Comparison of ENCODE assay signal across 19 cellular contexts in genomic region chr10:58608826-58609225, GRCh38.
DNase-seq lines count a peak whose midpoint lies in the region; ATAC-seq and TF ChIP-seq lines count a peak whose summit lies in the region.
"Had no signal": no experiment of that assay in that cellular context is flagged by ENCODE, and none has a peak within 500 bp of the region (broad histone marks: within the 10 kb centered on the region; RNA-seq: fewer than 3 reads in every experiment).

No MANE protein-coding gene starts in this region.

- TF ChIP-seq POLR2A in IMR-90 (IDR thresholded peaks at IDR 0.05; ENCODE audit: low read depth, low read length), result no peak
- no peak for TF ChIP-seq POLR2A in gastroesophageal sphincter (IDR thresholded peaks at IDR 0.05)

- H3K36me3 ChIP-seq in IMR-90 (ENCODE audit: control insufficient read depth, insufficient read depth, low read length) (no peaks in the 10 kb centered on the region), fibroblast of lung (ENCODE audit: control insufficient read depth, insufficient read depth, low read length) (no peaks in the 10 kb centered on the region), mesenchymal stem cell (ENCODE audit: control insufficient read depth in 1 of 2, insufficient read depth in 2 of 2, low read depth in 1 of 2, low read length in 2 of 2) (peaks cover 0 to 45% of the 10 kb centered on the region in 2 experiments), left lung (no peaks in the 10 kb centered on the region), gastroesophageal sphincter (no peaks in the 10 kb centered on the region)

- TF ChIP-seq CTCF in IMR-90 (conservative IDR thresholded peaks at IDR 0.05; ENCODE audit: low read depth, low read length), result no peak
- TF ChIP-seq CTCF in fibroblast of lung (conservative IDR thresholded peaks at IDR 0.05 in 1 of 2, IDR thresholded peaks at IDR 0.05 in 1 of 2; ENCODE audit: low read depth in 1 of 2, low read length in 2 of 2), result no peak
- no peak for TF ChIP-seq CTCF in left lung (IDR thresholded peaks at IDR 0.05)
- TF ChIP-seq CTCF in gastroesophageal sphincter (IDR thresholded peaks at IDR 0.05), result no peak

- H3K56ac ChIP-seq in IMR-90 (ENCODE audit: extremely low read depth, insufficient read depth, low read length), result no peak overlapping the region

- POLR2A ChIA-PET in IMR-90 (lab: Charles Lee; ENCODE audit: unreplicated experiment), result no interaction called here

- no peaks in the 10 kb centered on the region for H3K27me3 ChIP-seq in IMR-90 (ENCODE audit: control insufficient read depth, insufficient read depth, low read length)
- no peaks in the 10 kb centered on the region for H3K27me3 ChIP-seq in fibroblast of lung (ENCODE audit: control insufficient read depth, insufficient read depth, low read length)
- no peaks in the 10 kb centered on the region for H3K27me3 ChIP-seq in mesenchymal stem cell (ENCODE audit: control insufficient read depth in 1 of 2, insufficient read depth in 1 of 2, low read length in 2 of 2)
- H3K27me3 ChIP-seq in left lung, result no peaks in the 10 kb centered on the region
- H3K27me3 ChIP-seq in gastroesophageal sphincter, result no peaks in the 10 kb centered on the region
- H3K27me3 ChIP-seq: SJSA1 had no signal

- H3K9me1 ChIP-seq in IMR-90 (ENCODE audit: insufficient read depth, low read length), result peaks cover 9% of the 10 kb centered on the region

- no peak overlapping the region for H3K23ac ChIP-seq in IMR-90 (ENCODE audit: low read depth, low read length)
- H3K23ac ChIP-seq in mesenchymal stem cell (ENCODE audit: low read length in 2 of 2), result no peak overlapping the region

- CTCF ChIA-PET in IMR-90 (lab: Yijun Ruan, JAX), result interaction anchor here (1.0 kb wide), 1 partner anchor 19 kb away, joined by 3 read pairs; no protein-coding TSS in a partner anchor

- H2AK9ac ChIP-seq in IMR-90 (replicated peaks; ENCODE audit: low read depth, low read length, poor library complexity), result no peak overlapping the region

- H4K20me1 ChIP-seq in IMR-90 (ENCODE audit: insufficient read depth, low read length), result peaks cover 4% of the 10 kb centered on the region; the same call in 1 of the 2 replicates
- H4K20me1 ChIP-seq in fibroblast of lung (ENCODE audit: control insufficient read depth, extremely low read depth, insufficient read depth, low read length), result no peaks in the 10 kb centered on the region

- intact Hi-C loops in IMR-90 (cut with micrococcal nuclease) (no loop called here), left lung (cut with DNase I) (no loop called here)

- H2BK120ac ChIP-seq in IMR-90 (ENCODE audit: low read depth, low read length) (0 out of 2 replicates have a peak overlapping the region, but pooled peaks have one; percentile 6), mesenchymal stem cell (ENCODE audit: low read depth, low read length) (no peak overlapping the region)

- H2BK5ac ChIP-seq in IMR-90 (ENCODE audit: low read depth, low read length, poor library complexity, severe bottlenecking), result peak overlapping the region; percentile 89
- H2BK5ac ChIP-seq in mesenchymal stem cell (ENCODE audit: low read depth, low read length, poor library complexity, severe bottlenecking), result no peak overlapping the region

- peak overlapping the region; percentile 0; the same call in 1 of the 2 replicates for H3K27ac ChIP-seq in IMR-90 (ENCODE audit: insufficient read depth, low read length)
- H3K27ac ChIP-seq in fibroblast of lung (ENCODE audit: insufficient read depth, low read length), result no peak overlapping the region
- H3K27ac ChIP-seq in mesenchymal stem cell (ENCODE audit: low read length, poor library complexity, severe bottlenecking), result peak overlapping the region; percentile 82
- H3K27ac ChIP-seq in left lung, result no peak overlapping the region
- H3K27ac ChIP-seq in gastroesophageal sphincter, result peak overlapping the region in 1 of 4 donors; percentile 12

- H2BK15ac ChIP-seq in IMR-90 (ENCODE audit: low read depth, low read length), result no peak overlapping the region
- H2BK15ac ChIP-seq in mesenchymal stem cell (ENCODE audit: low read depth, poor library complexity, severe bottlenecking), result no peak overlapping the region

- no peak overlapping the region for H3K4ac ChIP-seq in IMR-90 (ENCODE audit: low read depth, low read length)
- H3K4ac ChIP-seq in mesenchymal stem cell (ENCODE audit: low read depth in 1 of 2, low read length in 2 of 2), result no peak overlapping the region

- no peak overlapping the region for H2AFZ ChIP-seq in IMR-90 (replicated peaks; ENCODE audit: low read length, poor library complexity)
- H2AFZ ChIP-seq in fibroblast of lung (ENCODE audit: low read length), result no peak overlapping the region
- H2AFZ ChIP-seq in mesenchymal stem cell (ENCODE audit: low read depth, low read length), result no peak overlapping the region

- no peaks in the 10 kb centered on the region for H3K79me2 ChIP-seq in fibroblast of lung (ENCODE audit: control insufficient read depth, insufficient read depth, low read length)

- H3K79me1 ChIP-seq in IMR-90 (ENCODE audit: low read depth in 1 of 2, low read length in 2 of 2) (peaks cover 15 to 22% of the 10 kb centered on the region in 2 experiments; a peak in 3 of 4 replicates), mesenchymal stem cell (replicated peaks; ENCODE audit: low read length, poor library complexity, severe bottlenecking) (peaks cover 2% of the 10 kb centered on the region)

- no peak overlapping the region for H4K5ac ChIP-seq in IMR-90 (ENCODE audit: low read depth, low read length)

- dilution Hi-C loops in IMR-90 (cut with HindIII; ENCODE audit: low sequenced_read_pairs, unreplicated experiment), result no loop called here

- no peak overlapping the region for H2BK12ac ChIP-seq in mesenchymal stem cell (ENCODE audit: low read length in 2 of 2)

- H3K4me1 ChIP-seq in IMR-90 (ENCODE audit: control insufficient read depth, insufficient read depth, low read length), result peaks cover 11% of the 10 kb centered on the region
- H3K4me1 ChIP-seq in fibroblast of lung (ENCODE audit: control insufficient read depth, extremely low read depth, insufficient read depth, low read length), result peaks cover 12% of the 10 kb centered on the region
- H3K4me1 ChIP-seq in mesenchymal stem cell (ENCODE audit: control insufficient read depth, insufficient read depth, low read depth, low read length), result peaks cover 3% of the 10 kb centered on the region
- H3K4me1 ChIP-seq in left lung, result no peaks in the 10 kb centered on the region
- H3K4me1 ChIP-seq in gastroesophageal sphincter, result peaks cover 0 to 28% (median 3%) of the 10 kb centered on the region in 3 donors

- no peak overlapping the region for H4K8ac ChIP-seq in IMR-90 (ENCODE audit: low read depth in 2 of 2, low read length in 2 of 2)
- H4K8ac ChIP-seq in mesenchymal stem cell (ENCODE audit: low read length), result no peak overlapping the region

- no peak overlapping the region for H3K4me3 ChIP-seq in IMR-90 (ENCODE audit: insufficient read depth, low read depth, low read length)
- no peak overlapping the region for H3K4me3 ChIP-seq in fibroblast of lung (replicated peaks in 1 of 4; ENCODE audit: control extremely low read depth in 1 of 4, insufficient read depth in 1 of 4, low read depth in 3 of 4, low read length in 4 of 4)
- H3K4me3 ChIP-seq in mesenchymal stem cell (ENCODE audit: insufficient read depth in 1 of 2, low read depth in 1 of 2, low read length in 2 of 2), result no peak overlapping the region
- no peak overlapping the region for H3K4me3 ChIP-seq in left lung
- no peak overlapping the region for H3K4me3 ChIP-seq in gastroesophageal sphincter
- H3K4me3 ChIP-seq: SJSA1 had no signal

- in situ Hi-C loops in IMR-90 (cut with MboI; ENCODE audit: low sequenced_read_pairs), result no loop called here

- no peak overlapping the region for H2BK20ac ChIP-seq in IMR-90 (ENCODE audit: low read depth, low read length)

- no peak for TF ChIP-seq EP300 in gastroesophageal sphincter (IDR thresholded peaks at IDR 0.05)

- H4K91ac ChIP-seq in IMR-90 (ENCODE audit: insufficient read depth, low read depth, low read length) (no peak overlapping the region), mesenchymal stem cell (ENCODE audit: low read length) (no peak overlapping the region)

- no peak overlapping the region for H3K4me2 ChIP-seq in IMR-90 (ENCODE audit: low read depth, low read length)
- peak overlapping the region; percentile 16 for H3K4me2 ChIP-seq in fibroblast of lung (ENCODE audit: extremely low read depth, insufficient read depth, low read length)
- no peak overlapping the region for H3K4me2 ChIP-seq in mesenchymal stem cell (ENCODE audit: low read length, poor library complexity, severe bottlenecking)

- H3K18ac ChIP-seq in IMR-90 (ENCODE audit: low read depth, low read length) (peak overlapping the region; percentile 34; the same call in 1 of the 2 replicates), mesenchymal stem cell (ENCODE audit: low read depth in 1 of 2, low read length in 2 of 2) (no peak overlapping the region)

- no peak overlapping the region for H2AK5ac ChIP-seq in IMR-90 (ENCODE audit: low read depth, low read length)
- H2AK5ac ChIP-seq in mesenchymal stem cell (ENCODE audit: low read length, severe bottlenecking), result no peak overlapping the region

- H3K9me3 ChIP-seq in IMR-90 (ENCODE audit: control insufficient read depth, insufficient read depth, low read length) (no peaks in the 10 kb centered on the region), fibroblast of lung (ENCODE audit: control insufficient read depth, insufficient read depth, low read depth, low read length) (no peaks in the 10 kb centered on the region), mesenchymal stem cell (ENCODE audit: control insufficient read depth, low read length) (no peaks in the 10 kb centered on the region), left lung (no peaks in the 10 kb centered on the region), gastroesophageal sphincter (no peaks in the 10 kb centered on the region)
- H3K9me3 ChIP-seq: SJSA1 had no signal

- peak; percentile 47 for ATAC-seq in IMR-90 (ENCODE audit: low read depth)
- ATAC-seq in left lung, result no peak
- ATAC-seq in HG02840 (IDR thresholded peaks at IDR 0.05; ENCODE audit: low FRiP score, unreplicated experiment), result no peak
- ATAC-seq in gastroesophageal sphincter, result no peak
- ATAC-seq in GM19035 (IDR thresholded peaks at IDR 0.05; ENCODE audit: unreplicated experiment), result no peak
- ATAC-seq: PC-3 had no signal

- DNase-seq in IMR-90 (peak; percentile 30), fibroblast of lung (ENCODE audit: low read depth in 2 of 2) (no peak), mesenchymal stem cell (no peak), left lung (no peak)
- DNase-seq: Calu3; DMS79 treated with DMSO at 0.1 percent for 48 hours; Karpas-422; NCI-H1092; NCI-H1417 treated with DMSO at 0.1 percent for 48 hours; NCI-H187 treated with DMSO at 0.1 percent for 48 hours; NCI-H446 treated with DMSO at 0.1 percent for 48 hours; NCI-H526; NCI-H82; NK-92 treated with Interleukin-12 subunit alpha and Interleukin-12 subunit beta, amount 100 ng/mL, for 24 hours; PC-3 had no signal

- no peak overlapping the region for H3K9ac ChIP-seq in IMR-90 (ENCODE audit: low read depth, low read length)
- H3K9ac ChIP-seq in fibroblast of lung (ENCODE audit: insufficient read depth, low read length), result no peak overlapping the region
- H3K9ac ChIP-seq in mesenchymal stem cell (ENCODE audit: low read length), result no peak overlapping the region

- TF ChIP-seq RAD21 in IMR-90 (IDR thresholded peaks at IDR 0.05; ENCODE audit: low read length), result no peak

- BruUV-seq in IMR-90 (replicated peaks; lab: Mats Ljungman, UMichigan), result no TSS peak

- H3K14ac ChIP-seq in IMR-90 (replicated peaks; ENCODE audit: low read depth, low read length) (no peak overlapping the region), mesenchymal stem cell (ENCODE audit: low read length in 2 of 2) (no peak overlapping the region)

Comparison
In these comparisons a context has a peak if more than half of its experiments do, and no peak if none do; other contexts are left out.
1. H3K27ac ChIP-seq: peak in IMR-90 (single experiment) and mesenchymal stem cell (single experiment); none in fibroblast of lung (single experiment) and left lung (0 of 2).